Comparison of ENCODE assay signal across 19 cellular contexts in genomic region chr1:100404816-100405215, GRCh38. TPM values are rescaled to one million over a fixed set of nuclear protein-coding genes. Genes with fewer than 3 reads are reported as not detected.
A peak's percentile ranks its signal among the peaks of the same experiment; 100 is the strongest.
DNase-seq lines count a peak whose midpoint lies in the region; ATAC-seq and TF ChIP-seq lines count a peak whose summit lies in the region.
"Had no signal": no experiment of that assay in that cellular context is flagged by ENCODE, and none has a peak within 500 bp of the region (broad histone marks: within the 10 kb centered on the region; RNA-seq: fewer than 3 reads in every experiment).

No MANE protein-coding gene starts in this region.

- H3K4me3 Mint-ChIP-seq in CD4-positive, CD25-positive, alpha-beta regulatory T cell, result peak overlapping the region; percentile 67 to 85 (median 70)
- no peak overlapping the region for H3K4me3 Mint-ChIP-seq in T-helper 17 cell

- no peaks in the 10 kb centered on the region for H3K27me3 Mint-ChIP-seq in CD4-positive, CD25-positive, alpha-beta regulatory T cell
- no peaks in the 10 kb centered on the region for H3K27me3 Mint-ChIP-seq in T-helper 17 cell

- H3K36me3 ChIP-seq in CD4-positive, CD25-positive, alpha-beta regulatory T cell (ENCODE audit: control insufficient read depth, insufficient read depth, low read length), result peaks cover 36% of the 10 kb centered on the region
- H3K36me3 ChIP-seq in esophagus squamous epithelium, result no peaks in the 10 kb centered on the region
- H3K36me3 ChIP-seq: BE2C, brain microvascular endothelial cell, ovary had no signal

- DNase-seq in AG04449 (ENCODE audit: low read depth, low spot score), result peak; percentile 5
- DNase-seq in CD4-positive, CD25-positive, alpha-beta regulatory T cell, result no peak
- DNase-seq in T-helper 17 cell, result no peak
- DNase-seq in fibroblast of the aortic adventitia (ENCODE audit: low read depth), result peak; percentile 25
- DNase-seq in stimulated activated CD4-positive, alpha-beta T cell treated with anti-CD3 and anti-CD28 coated beads, Interleukin-2, amount 100 ng/mL, for 24 hours, result no peak
- no peak for DNase-seq in NCI-H524 (lab: John Stamatoyannopoulos, UW)
- no peak for DNase-seq in esophagus squamous epithelium (lab: John Stamatoyannopoulos, UW)
- DNase-seq: activated CD4-positive, alpha-beta T cell treated with anti-CD3 and anti-CD28 coated beads, Interleukin-2, amount 50 U/mL, for 48 hours; activated effector memory CD4-positive, alpha-beta T cell treated with Interleukin-2 at 50 U/mL for 16 hours; BE2C; brain microvascular endothelial cell; DMS53; NCI-H2081 treated with DMSO at 0.1 percent for 48 hours; NCI-H526; ovary; PC-9; stimulated activated CD4-positive, alpha-beta T cell treated with anti-CD3 and anti-CD28 coated beads, Interleukin-4, amount 100 ng/mL, for 24 hours; stimulated activated CD8-positive, alpha-beta memory T cell treated with anti-CD3 and anti-CD28 coated beads, Interleukin-4, amount 100 ng/mL, for 48 hours had no signal

- H3K4me3 ChIP-seq in AG04449 (ENCODE audit: low read depth, low read length) (no peak overlapping the region), fibroblast of the aortic adventitia (ENCODE audit: low read depth, low read length) (no peak overlapping the region), esophagus squamous epithelium (no peak overlapping the region)
- peak overlapping the region; percentile 35 for H3K4me3 ChIP-seq in CD4-positive, CD25-positive, alpha-beta regulatory T cell (ENCODE audit: low read depth, low read length)
- H3K4me3 ChIP-seq: ovary, PC-9 had no signal

- TF ChIP-seq CTCF in AG04449 (IDR thresholded peaks at IDR 0.05; ENCODE audit: insufficient read depth, low read length, missing control alignments), result no peak
- no peak for TF ChIP-seq CTCF in fibroblast of the aortic adventitia (IDR thresholded peaks at IDR 0.05; ENCODE audit: insufficient read depth, low read length)
- TF ChIP-seq CTCF in esophagus squamous epithelium (IDR thresholded peaks at IDR 0.05), result no peak

- H3K4me1 ChIP-seq in CD4-positive, CD25-positive, alpha-beta regulatory T cell (ENCODE audit: control insufficient read depth, insufficient read depth, low read length, poor library complexity, severe bottlenecking), result peaks cover 72% of the 10 kb centered on the region
- peaks cover 0 to 5% (median 0%) of the 10 kb centered on the region in 3 donors for H3K4me1 ChIP-seq in esophagus squamous epithelium
- H3K4me1 ChIP-seq: BE2C had no signal

- no peaks in the 10 kb centered on the region for H3K27me3 ChIP-seq in CD4-positive, CD25-positive, alpha-beta regulatory T cell (ENCODE audit: control insufficient read depth, insufficient read depth, low read length)
- H3K27me3 ChIP-seq in esophagus squamous epithelium, result no peaks in the 10 kb centered on the region
- H3K27me3 ChIP-seq: BE2C, brain microvascular endothelial cell, ovary had no signal

- peaks cover 35 to 89% (median 67%) of the 10 kb centered on the region in 4 donors for H3K4me1 Mint-ChIP-seq in CD4-positive, CD25-positive, alpha-beta regulatory T cell
- peaks cover 59% of the 10 kb centered on the region for H3K4me1 Mint-ChIP-seq in T-helper 17 cell

- peaks cover 46% of the 10 kb centered on the region for H3K36me3 Mint-ChIP-seq in CD4-positive, CD25-positive, alpha-beta regulatory T cell
- H3K36me3 Mint-ChIP-seq in T-helper 17 cell (ENCODE audit: low read depth), result peaks cover 9% of the 10 kb centered on the region

- no peaks in the 10 kb centered on the region for H3K9me3 ChIP-seq in CD4-positive, CD25-positive, alpha-beta regulatory T cell (ENCODE audit: control insufficient read depth in 2 of 2, low read length in 2 of 2)
- no peaks in the 10 kb centered on the region for H3K9me3 ChIP-seq in T-helper 17 cell (ENCODE audit: control insufficient read depth, low read length, poor library complexity, severe bottlenecking)
- H3K9me3 ChIP-seq in esophagus squamous epithelium, result no peaks in the 10 kb centered on the region
- H3K9me3 ChIP-seq: BE2C, ovary had no signal

- POLR2A ChIA-PET in AG04449 (lab: Yijun Ruan, JAX), result no interaction called here

- no peak for ATAC-seq in CD4-positive, CD25-positive, alpha-beta regulatory T cell (ENCODE audit: low read depth in 2 of 2)
- no peak for ATAC-seq in T-helper 17 cell
- ATAC-seq in HG03139 (IDR thresholded peaks at IDR 0.05; ENCODE audit: unreplicated experiment), result no peak

- peaks cover 0 to 11% (median 2%) of the 10 kb centered on the region in 7 donors for H3K9me3 Mint-ChIP-seq in CD4-positive, CD25-positive, alpha-beta regulatory T cell

- intact Hi-C loops in esophagus squamous epithelium (cut with DNase I), result no loop called here

- peak overlapping the region; percentile 86 to 95 (median 87) for H3K27ac Mint-ChIP-seq in CD4-positive, CD25-positive, alpha-beta regulatory T cell
- H3K27ac Mint-ChIP-seq in T-helper 17 cell, result peak overlapping the region; percentile 88

- TF ChIP-seq POLR2A in esophagus squamous epithelium (IDR thresholded peaks at IDR 0.05), result no peak

- 73 to 83% methylated on average over 3 of the region's 3 CpGs for WGBS in esophagus squamous epithelium, 2 donors

- H3K27ac ChIP-seq in CD4-positive, CD25-positive, alpha-beta regulatory T cell (ENCODE audit: insufficient read depth, low read length, poor library complexity, severe bottlenecking), result peak overlapping the region; percentile 82
- H3K27ac ChIP-seq in esophagus squamous epithelium, result no peak overlapping the region
- H3K27ac ChIP-seq: brain microvascular endothelial cell, ovary, PC-9 had no signal

- CTCF ChIA-PET in AG04449 (lab: Yijun Ruan, JAX), result no interaction called here

RNA-seq across cellular contexts. Expression of gene CDC14A, which starts 52.5 kb away (rescaled TPM):
- total RNA-seq in CD4-positive, CD25-positive, alpha-beta regulatory T cell, result 155 TPM
- polyA plus RNA-seq in CD4-positive, CD25-positive, alpha-beta regulatory T cell, result 10 to 100 TPM; 33.8 to 40.2 (median 36.3) TPM
- 100 to 1,000 TPM; 186 to 281 TPM for total RNA-seq in T-helper 17 cell
- total RNA-seq in fibroblast of the aortic adventitia (ENCODE audit: low replicate concordance), result 5.0 and 6.3 TPM in 2 replicates
- total RNA-seq in esophagus squamous epithelium, result 1 to 10 TPM; 3.0 to 8.6 (median 4.3) TPM

Comparison
In these comparisons a context has a peak if more than half of its experiments do, and no peak if none do; other contexts are left out.
1. DNase-seq: peak in AG04449 (single experiment) and fibroblast of the aortic adventitia (single experiment); none in CD4-positive, CD25-positive, alpha-beta regulatory T cell (0 of 3), T-helper 17 cell (0 of 3), stimulated activated CD4-positive, alpha-beta T cell treated with anti-CD3 and anti-CD28 coated beads, Interleukin-2, amount 100 ng/mL, for 24 hours (0 of 2), NCI-H524 (0 of 2) and esophagus squamous epithelium (single experiment).
2. RNA of gene CDC14A, which starts 52.5 kb away (total RNA-seq): 186 to 281 TPM in T-helper 17 cell and 155 TPM in CD4-positive, CD25-positive, alpha-beta regulatory T cell (single experiment); 3.0 to 8.6 TPM in esophagus squamous epithelium and 5.0 to 6.3 TPM in fibroblast of the aortic adventitia; every median in the first group is over 10 times any median in the second.